ENCODE assay signal across 8 cellular contexts in the genomic region with DNA sequence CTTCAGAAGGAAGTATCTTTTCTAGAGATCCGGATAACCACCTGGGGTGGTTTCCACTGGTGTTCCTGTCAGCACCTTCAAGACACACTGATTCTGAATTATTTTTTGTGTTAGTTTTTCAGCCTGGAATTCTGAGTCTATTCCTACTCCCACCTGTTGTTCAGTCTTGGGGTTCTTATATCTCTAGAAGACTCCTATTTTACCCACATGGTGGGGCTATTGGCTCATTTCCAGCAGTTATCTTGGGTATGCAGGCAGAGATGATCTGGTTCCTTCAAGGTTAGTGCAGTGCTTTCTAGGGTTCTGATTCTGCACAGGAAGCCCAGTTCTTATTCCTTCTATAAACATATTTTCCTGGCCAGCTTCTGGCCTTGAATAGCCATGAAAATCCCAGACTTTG.
A peak's percentile ranks its signal among the peaks of the same experiment; 100 is the strongest.
DNase-seq lines count a peak whose midpoint lies in the region; ATAC-seq and TF ChIP-seq lines count a peak whose summit lies in the region.

No MANE protein-coding gene starts in this region.

- peak; percentile 54 to 65 for TF ChIP-seq CTCF in Caco-2 (IDR thresholded peaks at IDR 0.05; ENCODE audit: insufficient read depth in 1 of 2, low read depth in 1 of 2, low read length in 1 of 2, severe bottlenecking in 1 of 2, unreplicated experiment in 1 of 2)
- no peak for TF ChIP-seq CTCF in left lung (IDR thresholded peaks at IDR 0.05)

- H3K4me3 Mint-ChIP-seq in Caco-2 (ENCODE audit: unreplicated experiment) (no peak overlapping the region), memory B cell (no peak overlapping the region)

- ATAC-seq in GM21367 (IDR thresholded peaks at IDR 0.05; ENCODE audit: unreplicated experiment): peak; percentile 60
- ATAC-seq in activated naive CD4-positive, alpha-beta T cell treated with anti-CD3 and anti-CD28 coated beads, Interleukin-2, amount 50 U/mL, for 72 hours: peak; percentile 56 to 66
- peak; percentile 95 for ATAC-seq in memory B cell (ENCODE audit: low read depth)
- no peak for ATAC-seq in HG03175 (IDR thresholded peaks at IDR 0.05; ENCODE audit: unreplicated experiment)
- no peak for ATAC-seq in HG03342 (IDR thresholded peaks at IDR 0.05; ENCODE audit: unreplicated experiment)
- no peak for ATAC-seq in left lung

- DNase-seq in Caco-2 (peak in 1 of 2 experiments; percentile 62), NCI-H69 (lab: John Stamatoyannopoulos, UW) (peak; percentile 77), memory B cell (ENCODE audit: low spot score in 2 of 2) (peak; percentile 38 to 61), left lung (no peak)
- peak in 1 of 2 donors; percentile 28 for DNase-seq in activated naive CD4-positive, alpha-beta T cell treated with anti-CD3 and anti-CD28 coated beads, Interleukin-2, amount 50 U/mL, for 72 hours (ENCODE audit: low spot score in 2 of 2)

- no peak overlapping the region for H3K27ac ChIP-seq in left lung

- CTCF ChIA-PET in Caco-2 (lab: Charles Lee): interaction anchor here (1.0 kb wide), 1 partner anchor 84 kb away, joined by 3 read pairs; no protein-coding TSS in a partner anchor

- H3K9me3 ChIP-seq in Caco-2 (no peaks in the 10 kb centered on the region), left lung (no peaks in the 10 kb centered on the region)

- H3K27ac Mint-ChIP-seq in Caco-2 (ENCODE audit: unreplicated experiment) (no peak overlapping the region), memory B cell (no peak overlapping the region)
- no peak overlapping the region for H3K27ac Mint-ChIP-seq in activated naive CD4-positive, alpha-beta T cell treated with anti-CD3 and anti-CD28 coated beads, Interleukin-2, amount 50 U/mL, for 72 hours

- no peaks in the 10 kb centered on the region for H3K27me3 Mint-ChIP-seq in Caco-2 (ENCODE audit: insufficient read depth, unreplicated experiment)
- H3K27me3 Mint-ChIP-seq in memory B cell: no peaks in the 10 kb centered on the region

- H3K9me3 Mint-ChIP-seq in Caco-2 (ENCODE audit: unreplicated experiment): no peaks in the 10 kb centered on the region
- peaks cover 0 to 5% of the 10 kb centered on the region in 2 donors for H3K9me3 Mint-ChIP-seq in activated naive CD4-positive, alpha-beta T cell treated with anti-CD3 and anti-CD28 coated beads, Interleukin-2, amount 50 U/mL, for 72 hours
- no peaks in the 10 kb centered on the region for H3K9me3 Mint-ChIP-seq in memory B cell

- POLR2A ChIA-PET in Caco-2 (lab: Charles Lee): no interaction called here

- H3K27me3 ChIP-seq in Caco-2 (replicated peaks; ENCODE audit: control insufficient read depth, insufficient read depth, low read length): no peaks in the 10 kb centered on the region
- H3K27me3 ChIP-seq in left lung: no peaks in the 10 kb centered on the region

- H3K4me3 ChIP-seq in Caco-2 (ENCODE audit: low read depth, low read length): no peak overlapping the region
- H3K4me3 ChIP-seq in left lung: no peak overlapping the region

- no TSS peak for BruUV-seq in Caco-2 (replicated peaks; lab: Mats Ljungman, UMichigan)

- H3K4me1 ChIP-seq in Caco-2 (no peaks in the 10 kb centered on the region), left lung (no peaks in the 10 kb centered on the region)

- intact Hi-C loops in Caco-2 (cut with micrococcal nuclease; ENCODE audit: unreplicated experiment) (loop anchor here (1.0 to 10.0 kb wide), 8 partner anchors 84 to 641 kb away; no protein-coding TSS in a partner anchor), left lung (cut with DNase I) (no loop called here)

- H3K4me1 Mint-ChIP-seq in Caco-2 (ENCODE audit: low read depth, unreplicated experiment) (no peaks in the 10 kb centered on the region), memory B cell (no peaks in the 10 kb centered on the region)

- no peaks in the 10 kb centered on the region for H3K36me3 ChIP-seq in Caco-2 (ENCODE audit: control insufficient read depth, insufficient read depth, low read length)
- H3K36me3 ChIP-seq in left lung: no peaks in the 10 kb centered on the region

- H3K36me3 Mint-ChIP-seq in Caco-2 (ENCODE audit: insufficient read depth, unreplicated experiment) (no peaks in the 10 kb centered on the region), memory B cell (no peaks in the 10 kb centered on the region)
- H3K36me3 Mint-ChIP-seq in activated naive CD4-positive, alpha-beta T cell treated with anti-CD3 and anti-CD28 coated beads, Interleukin-2, amount 50 U/mL, for 72 hours: peaks cover 0 to 11% of the 10 kb centered on the region in 2 donors

Comparison
In these comparisons a context has a peak if more than half of its experiments do, and no peak if none do; other contexts are left out.
1. DNase-seq: peak in NCI-H69 (single experiment) and memory B cell (2 of 2); none in left lung (0 of 2).
2. CTCF ChIP-seq: peak in Caco-2 (2 of 2); none in left lung (0 of 2).
3. ATAC-seq: peak in GM21367 (single experiment), activated naive CD4-positive, alpha-beta T cell treated with anti-CD3 and anti-CD28 coated beads, Interleukin-2, amount 50 U/mL, for 72 hours (2 of 2) and memory B cell (single experiment); none in HG03175 (single experiment), HG03342 (single experiment) and left lung (single experiment).